Comparison of ENCODE assay signal across 1 cellular context in genomic region chr6:157987788-157988699, GRCh38.
TF ChIP-seq lines count a peak whose summit lies in the region.

No MANE protein-coding gene starts in this region.

TF ChIP-seq in HepG2, 621 proteins besides CTCF, POLR2A, EP300 and RAD21 (continued from another document):
- no peak for TF ChIP-seq ZNF740 (CRISPR knock-in tag; IDR thresholded peaks at IDR 0.05)
- no peak for TF ChIP-seq ZNF879 (CRISPR knock-in tag; IDR thresholded peaks at IDR 0.05)
- no peak for TF ChIP-seq SNAPC4 (CRISPR knock-in tag; IDR thresholded peaks at IDR 0.05)
